ENCODE assay signal across 9 cellular contexts in the genomic region with DNA sequence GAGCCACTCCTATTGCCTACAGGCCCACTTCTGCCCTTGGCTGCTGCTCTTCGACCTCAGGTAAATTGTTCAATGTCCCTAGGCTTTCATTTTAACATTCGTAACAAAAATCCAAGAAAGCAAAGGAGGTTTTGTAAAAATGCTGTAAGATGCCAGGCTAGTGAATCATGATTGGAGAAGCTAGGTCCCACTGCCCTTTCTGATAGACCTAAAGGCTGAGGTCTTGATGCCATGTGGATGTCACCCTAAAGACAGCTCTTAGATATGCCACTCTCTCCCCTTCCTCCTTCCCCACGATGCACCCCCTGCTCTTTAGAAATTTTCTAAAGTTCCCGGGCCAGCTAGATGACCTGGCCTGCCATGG. TPM values are rescaled to one million over a fixed set of nuclear protein-coding genes. Genes with fewer than 3 reads are reported as not detected.
A peak's percentile ranks its signal among the peaks of the same experiment; 100 is the strongest.
DNase-seq lines count a peak whose midpoint lies in the region; ATAC-seq and TF ChIP-seq lines count a peak whose summit lies in the region.
"Had no signal": no experiment of that assay in that cellular context is flagged by ENCODE, and none has a peak within 500 bp of the region (broad histone marks: within the 10 kb centered on the region; RNA-seq: fewer than 3 reads in every experiment).

No MANE protein-coding gene starts in this region.

- H3K27me3 ChIP-seq in adipocyte (replicated peaks; ENCODE audit: control insufficient read depth, insufficient read depth, low read length) = no peaks in the 10 kb centered on the region

- H3K9me3 Mint-ChIP-seq in activated naive CD8-positive, alpha-beta T cell (ENCODE audit: low read depth) = no peaks in the 10 kb centered on the region
- no peaks in the 10 kb centered on the region for H3K9me3 Mint-ChIP-seq in activated naive CD8-positive, alpha-beta T cell treated with anti-CD3 and anti-CD28 coated beads for 36 hours
- H3K9me3 Mint-ChIP-seq in memory B cell (no peaks in the 10 kb centered on the region), type B pancreatic cell (no peaks in the 10 kb centered on the region)
- H3K9me3 Mint-ChIP-seq: immature natural killer cell had no signal

- ATAC-seq in memory B cell (ENCODE audit: low read depth) = no peak
- ATAC-seq in GM21381 (IDR thresholded peaks at IDR 0.05; ENCODE audit: unreplicated experiment) = no peak
- ATAC-seq in HG03097 (IDR thresholded peaks at IDR 0.05; ENCODE audit: low FRiP score, unreplicated experiment) = no peak

- TF ChIP-seq CTCF in type B pancreatic cell (conservative IDR thresholded peaks at IDR 0.05) = no peak

- H3K27ac Mint-ChIP-seq in activated naive CD8-positive, alpha-beta T cell = peak overlapping the region; percentile 42
- no peak overlapping the region for H3K27ac Mint-ChIP-seq in activated naive CD8-positive, alpha-beta T cell treated with anti-CD3 and anti-CD28 coated beads for 36 hours
- peak overlapping the region; percentile 13 for H3K27ac Mint-ChIP-seq in memory B cell
- H3K27ac Mint-ChIP-seq in type B pancreatic cell = peak overlapping the region; percentile 90

- H3K9me3 ChIP-seq in adipocyte (ENCODE audit: control insufficient read depth, low read length) = no peaks in the 10 kb centered on the region

- peaks cover 24% of the 10 kb centered on the region for H3K4me1 ChIP-seq in adipocyte (ENCODE audit: control insufficient read depth, insufficient read depth, low read length)

- peak overlapping the region; percentile 51 for H3K9ac ChIP-seq in adipocyte (ENCODE audit: low read length)

- no peaks in the 10 kb centered on the region for H3K27me3 Mint-ChIP-seq in activated naive CD8-positive, alpha-beta T cell
- no peaks in the 10 kb centered on the region for H3K27me3 Mint-ChIP-seq in activated naive CD8-positive, alpha-beta T cell treated with anti-CD3 and anti-CD28 coated beads for 36 hours
- H3K27me3 Mint-ChIP-seq in memory B cell = no peaks in the 10 kb centered on the region
- no peaks in the 10 kb centered on the region for H3K27me3 Mint-ChIP-seq in type B pancreatic cell

- H3K4me3 Mint-ChIP-seq in activated naive CD8-positive, alpha-beta T cell = no peak overlapping the region
- H3K4me3 Mint-ChIP-seq in activated naive CD8-positive, alpha-beta T cell treated with anti-CD3 and anti-CD28 coated beads for 36 hours = no peak overlapping the region
- H3K4me3 Mint-ChIP-seq in memory B cell = no peak overlapping the region
- H3K4me3 Mint-ChIP-seq in type B pancreatic cell = peak overlapping the region; percentile 29
- H3K4me3 Mint-ChIP-seq: immature natural killer cell had no signal

- DNase-seq in activated naive CD8-positive, alpha-beta T cell treated with anti-CD3 and anti-CD28 coated beads for 36 hours = no peak
- DNase-seq in adipocyte (ENCODE audit: low read depth) (no peak), memory B cell (ENCODE audit: low spot score in 2 of 2) (no peak), type B pancreatic cell (ENCODE audit: extremely low spot score, unreplicated experiment) (no peak), NCI-H1092 (lab: John Stamatoyannopoulos, UW) (no peak)

- H3K36me3 ChIP-seq in adipocyte (ENCODE audit: control insufficient read depth, insufficient read depth, low read length, severe bottlenecking) = peaks cover 50% of the 10 kb centered on the region

- H3K4me1 Mint-ChIP-seq in activated naive CD8-positive, alpha-beta T cell (ENCODE audit: low read depth) = peaks cover 7% of the 10 kb centered on the region
- H3K4me1 Mint-ChIP-seq in activated naive CD8-positive, alpha-beta T cell treated with anti-CD3 and anti-CD28 coated beads for 36 hours = peaks cover 13% of the 10 kb centered on the region
- H3K4me1 Mint-ChIP-seq in memory B cell = peaks cover 4% of the 10 kb centered on the region
- peaks cover 42% of the 10 kb centered on the region for H3K4me1 Mint-ChIP-seq in type B pancreatic cell (ENCODE audit: unreplicated experiment)

- H3K36me3 Mint-ChIP-seq in activated naive CD8-positive, alpha-beta T cell = no peaks in the 10 kb centered on the region
- peaks cover 3% of the 10 kb centered on the region for H3K36me3 Mint-ChIP-seq in activated naive CD8-positive, alpha-beta T cell treated with anti-CD3 and anti-CD28 coated beads for 36 hours
- peaks cover 12% of the 10 kb centered on the region for H3K36me3 Mint-ChIP-seq in memory B cell
- H3K36me3 Mint-ChIP-seq in type B pancreatic cell = peaks cover 23% of the 10 kb centered on the region

- H3K4me3 ChIP-seq in adipocyte (ENCODE audit: low read length) = no peak overlapping the region

RNA-seq across cellular contexts. Expression of a gene that starts 9.9 kb away (rescaled TPM):
- 10 to 100 TPM; 24.0 to 25.2 TPM for total RNA-seq in activated naive CD8-positive, alpha-beta T cell treated with anti-CD3 and anti-CD28 coated beads for 36 hours
- total RNA-seq in type B pancreatic cell (ENCODE audit: low replicate concordance) = 17.2 and 23.3 TPM in 2 replicates

RNA-seq across cellular contexts. Expression of a gene that starts 45.0 kb away (rescaled TPM):
- total RNA-seq in activated naive CD8-positive, alpha-beta T cell treated with anti-CD3 and anti-CD28 coated beads for 36 hours = 10 to 100 TPM; 85.3 to 88.3 TPM
- 76.2 and 85.1 TPM in 2 replicates for total RNA-seq in type B pancreatic cell (ENCODE audit: low replicate concordance)

RNA-seq across cellular contexts. Expression of a gene that starts 49.2 kb away (rescaled TPM):
- total RNA-seq in activated naive CD8-positive, alpha-beta T cell treated with anti-CD3 and anti-CD28 coated beads for 36 hours = 100 to 1,000 TPM; 221 to 222 TPM
- total RNA-seq in type B pancreatic cell (ENCODE audit: low replicate concordance) = 136 and 202 TPM in 2 replicates
